1 cellular context compared by ENCODE assay signal in genomic region chr16:57802635-57803412, GRCh38.
A peak's percentile ranks its signal among the peaks of the same experiment; 100 is the strongest.
TF ChIP-seq lines count a peak whose summit lies in the region.

No MANE protein-coding gene starts in this region.

TF ChIP-seq in IMR-90, 13 proteins besides CTCF, POLR2A, EP300 and RAD21 (continued from another document):
- no peak for TF ChIP-seq NFE2L2 (IDR thresholded peaks at IDR 0.05; ENCODE audit: low read depth, low read length)
- TF ChIP-seq CEBPB (IDR thresholded peaks at IDR 0.05; ENCODE audit: low read depth, low read length): no peak
- TF ChIP-seq SMC3 (IDR thresholded peaks at IDR 0.05; ENCODE audit: low read depth, low read length): no peak
- no peak for TF ChIP-seq FOS (IDR thresholded peaks at IDR 0.05; ENCODE audit: low read depth, low read length)
- TF ChIP-seq MAFK (IDR thresholded peaks at IDR 0.05; ENCODE audit: low read depth, low read length): no peak
- no peak for TF ChIP-seq MAZ (IDR thresholded peaks at IDR 0.05; ENCODE audit: borderline replicate concordance, low read depth, low read length)
- TF ChIP-seq USF2 (IDR thresholded peaks at IDR 0.05; ENCODE audit: low read depth, low read length): 0 out of 2 replicates have a peak, but pooled peaks have one; percentile 22
- no peak for TF ChIP-seq CHD1 (IDR thresholded peaks at IDR 0.05; ENCODE audit: low read depth, low read length)
- TF ChIP-seq RFX5 (IDR thresholded peaks at IDR 0.05; ENCODE audit: low read depth, low read length): no peak
- no peak for TF ChIP-seq ELK1 (IDR thresholded peaks at IDR 0.05; ENCODE audit: borderline replicate concordance, low read depth, low read length)
